1 cellular context compared by ENCODE assay signal in genomic region chr12:113061061-113061694, GRCh38.
TF ChIP-seq lines count a peak whose summit lies in the region.

No MANE protein-coding gene starts in this region.

TF ChIP-seq in GM12878, 131 proteins besides CTCF, POLR2A, EP300 and RAD21:
- TF ChIP-seq E2F4 (IDR thresholded peaks at IDR 0.05; ENCODE audit: low read depth, low read length) (no peak), MEF2A (IDR thresholded peaks at IDR 0.05; ENCODE audit: insufficient read depth, low read depth, low read length) (no peak), ASH2L (IDR thresholded peaks at IDR 0.05; ENCODE audit: borderline replicate concordance, low read depth) (no peak), FOS (IDR thresholded peaks at IDR 0.05; ENCODE audit: borderline replicate concordance, extremely low read depth, insufficient read length) (no peak), MTA3 (IDR thresholded peaks at IDR 0.05; ENCODE audit: borderline replicate concordance, low read length) (no peak), SKIL (IDR thresholded peaks at IDR 0.05; ENCODE audit: low read depth, poor library complexity, severe bottlenecking) (no peak), GABPA (IDR thresholded peaks at IDR 0.05; ENCODE audit: low read depth) (no peak), ELK1 (IDR thresholded peaks at IDR 0.05; ENCODE audit: low read depth, low read length) (no peak), REST (IDR thresholded peaks at IDR 0.05; ENCODE audit: low read depth, low read length) (no peak), SMAD1 (IDR thresholded peaks at IDR 0.05; ENCODE audit: low read depth, partially characterized antibody) (no peak), SMARCA5 (IDR thresholded peaks at IDR 0.05) (peak; percentile 65; the same call in 1 of the 2 replicates), CEBPB (IDR thresholded peaks at IDR 0.05; ENCODE audit: borderline replicate concordance in 1 of 2, low read depth in 2 of 2, low read length in 2 of 2) (no peak), HSF1 (IDR thresholded peaks at IDR 0.05; ENCODE audit: low read depth, low read length) (no peak), TAF1 (IDR thresholded peaks at IDR 0.05; ENCODE audit: borderline replicate concordance, low read depth, low read length) (no peak), CHD4 (IDR thresholded peaks at IDR 0.05) (no peak), ZNF207 (IDR thresholded peaks at IDR 0.05; ENCODE audit: borderline replicate concordance) (no peak), PAX5 (IDR thresholded peaks at IDR 0.05; ENCODE audit: borderline replicate concordance, low read depth, low read length) (no peak), MTA2 (IDR thresholded peaks at IDR 0.05; ENCODE audit: low read depth) (no peak), CREM (IDR thresholded peaks at IDR 0.05; ENCODE audit: low read depth) (no peak), BHLHE40 (IDR thresholded peaks at IDR 0.05; ENCODE audit: borderline replicate concordance in 1 of 2, low read depth in 2 of 2, low read length in 1 of 2) (peak in 1 of 2 experiments; percentile 62; a peak in 1 of 4 replicates)
- TF ChIP-seq, protein P1, sequence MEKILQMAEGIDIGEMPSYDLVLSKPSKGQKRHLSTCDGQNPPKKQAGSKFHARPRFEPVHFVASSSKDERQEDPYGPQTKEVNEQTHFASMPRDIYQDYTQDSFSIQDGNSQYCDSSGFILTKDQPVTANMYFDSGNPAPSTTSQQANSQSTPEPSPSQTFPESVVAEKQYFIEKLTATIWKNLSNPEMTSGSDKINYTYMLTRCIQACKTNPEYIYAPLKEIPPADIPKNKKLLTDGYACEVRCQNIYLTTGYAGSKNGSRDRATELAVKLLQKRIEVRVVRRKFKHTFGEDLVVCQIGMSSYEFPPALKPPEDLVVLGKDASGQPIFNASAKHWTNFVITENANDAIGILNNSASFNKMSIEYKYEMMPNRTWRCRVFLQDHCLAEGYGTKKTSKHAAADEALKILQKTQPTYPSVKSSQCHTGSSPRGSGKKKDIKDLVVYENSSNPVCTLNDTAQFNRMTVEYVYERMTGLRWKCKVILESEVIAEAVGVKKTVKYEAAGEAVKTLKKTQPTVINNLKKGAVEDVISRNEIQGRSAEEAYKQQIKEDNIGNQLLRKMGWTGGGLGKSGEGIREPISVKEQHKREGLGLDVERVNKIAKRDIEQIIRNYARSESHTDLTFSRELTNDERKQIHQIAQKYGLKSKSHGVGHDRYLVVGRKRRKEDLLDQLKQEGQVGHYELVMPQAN (conservative IDR thresholded peaks at IDR 0.05): no peak
- TF ChIP-seq, protein P2, sequence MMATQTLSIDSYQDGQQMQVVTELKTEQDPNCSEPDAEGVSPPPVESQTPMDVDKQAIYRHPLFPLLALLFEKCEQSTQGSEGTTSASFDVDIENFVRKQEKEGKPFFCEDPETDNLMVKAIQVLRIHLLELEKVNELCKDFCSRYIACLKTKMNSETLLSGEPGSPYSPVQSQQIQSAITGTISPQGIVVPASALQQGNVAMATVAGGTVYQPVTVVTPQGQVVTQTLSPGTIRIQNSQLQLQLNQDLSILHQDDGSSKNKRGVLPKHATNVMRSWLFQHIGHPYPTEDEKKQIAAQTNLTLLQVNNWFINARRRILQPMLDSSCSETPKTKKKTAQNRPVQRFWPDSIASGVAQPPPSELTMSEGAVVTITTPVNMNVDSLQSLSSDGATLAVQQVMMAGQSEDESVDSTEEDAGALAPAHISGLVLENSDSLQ (IDR thresholded peaks at IDR 0.05): no peak
- TF ChIP-seq, protein P3, sequence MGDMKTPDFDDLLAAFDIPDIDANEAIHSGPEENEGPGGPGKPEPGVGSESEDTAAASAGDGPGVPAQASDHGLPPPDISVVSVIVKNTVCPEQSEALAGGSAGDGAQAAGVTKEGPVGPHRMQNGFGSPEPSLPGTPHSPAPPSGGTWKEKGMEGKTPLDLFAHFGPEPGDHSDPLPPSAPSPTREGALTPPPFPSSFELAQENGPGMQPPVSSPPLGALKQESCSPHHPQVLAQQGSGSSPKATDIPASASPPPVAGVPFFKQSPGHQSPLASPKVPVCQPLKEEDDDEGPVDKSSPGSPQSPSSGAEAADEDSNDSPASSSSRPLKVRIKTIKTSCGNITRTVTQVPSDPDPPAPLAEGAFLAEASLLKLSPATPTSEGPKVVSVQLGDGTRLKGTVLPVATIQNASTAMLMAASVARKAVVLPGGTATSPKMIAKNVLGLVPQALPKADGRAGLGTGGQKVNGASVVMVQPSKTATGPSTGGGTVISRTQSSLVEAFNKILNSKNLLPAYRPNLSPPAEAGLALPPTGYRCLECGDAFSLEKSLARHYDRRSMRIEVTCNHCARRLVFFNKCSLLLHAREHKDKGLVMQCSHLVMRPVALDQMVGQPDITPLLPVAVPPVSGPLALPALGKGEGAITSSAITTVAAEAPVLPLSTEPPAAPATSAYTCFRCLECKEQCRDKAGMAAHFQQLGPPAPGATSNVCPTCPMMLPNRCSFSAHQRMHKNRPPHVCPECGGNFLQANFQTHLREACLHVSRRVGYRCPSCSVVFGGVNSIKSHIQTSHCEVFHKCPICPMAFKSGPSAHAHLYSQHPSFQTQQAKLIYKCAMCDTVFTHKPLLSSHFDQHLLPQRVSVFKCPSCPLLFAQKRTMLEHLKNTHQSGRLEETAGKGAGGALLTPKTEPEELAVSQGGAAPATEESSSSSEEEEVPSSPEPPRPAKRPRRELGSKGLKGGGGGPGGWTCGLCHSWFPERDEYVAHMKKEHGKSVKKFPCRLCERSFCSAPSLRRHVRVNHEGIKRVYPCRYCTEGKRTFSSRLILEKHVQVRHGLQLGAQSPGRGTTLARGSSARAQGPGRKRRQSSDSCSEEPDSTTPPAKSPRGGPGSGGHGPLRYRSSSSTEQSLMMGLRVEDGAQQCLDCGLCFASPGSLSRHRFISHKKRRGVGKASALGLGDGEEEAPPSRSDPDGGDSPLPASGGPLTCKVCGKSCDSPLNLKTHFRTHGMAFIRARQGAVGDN (IDR thresholded peaks at IDR 0.05): peak; percentile 47
- TF ChIP-seq, protein P4, sequence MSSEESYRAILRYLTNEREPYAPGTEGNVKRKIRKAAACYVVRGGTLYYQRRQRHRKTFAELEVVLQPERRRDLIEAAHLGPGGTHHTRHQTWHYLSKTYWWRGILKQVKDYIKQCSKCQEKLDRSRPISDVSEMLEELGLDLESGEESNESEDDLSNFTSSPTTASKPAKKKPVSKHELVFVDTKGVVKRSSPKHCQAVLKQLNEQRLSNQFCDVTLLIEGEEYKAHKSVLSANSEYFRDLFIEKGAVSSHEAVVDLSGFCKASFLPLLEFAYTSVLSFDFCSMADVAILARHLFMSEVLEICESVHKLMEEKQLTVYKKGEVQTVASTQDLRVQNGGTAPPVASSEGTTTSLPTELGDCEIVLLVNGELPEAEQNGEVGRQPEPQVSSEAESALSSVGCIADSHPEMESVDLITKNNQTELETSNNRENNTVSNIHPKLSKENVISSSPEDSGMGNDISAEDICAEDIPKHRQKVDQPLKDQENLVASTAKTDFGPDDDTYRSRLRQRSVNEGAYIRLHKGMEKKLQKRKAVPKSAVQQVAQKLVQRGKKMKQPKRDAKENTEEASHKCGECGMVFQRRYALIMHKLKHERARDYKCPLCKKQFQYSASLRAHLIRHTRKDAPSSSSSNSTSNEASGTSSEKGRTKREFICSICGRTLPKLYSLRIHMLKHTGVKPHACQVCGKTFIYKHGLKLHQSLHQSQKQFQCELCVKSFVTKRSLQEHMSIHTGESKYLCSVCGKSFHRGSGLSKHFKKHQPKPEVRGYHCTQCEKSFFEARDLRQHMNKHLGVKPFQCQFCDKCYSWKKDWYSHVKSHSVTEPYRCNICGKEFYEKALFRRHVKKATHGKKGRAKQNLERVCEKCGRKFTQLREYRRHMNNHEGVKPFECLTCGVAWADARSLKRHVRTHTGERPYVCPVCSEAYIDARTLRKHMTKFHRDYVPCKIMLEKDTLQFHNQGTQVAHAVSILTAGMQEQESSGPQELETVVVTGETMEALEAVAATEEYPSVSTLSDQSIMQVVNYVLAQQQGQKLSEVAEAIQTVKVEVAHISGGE (CRISPR knock-in tag; IDR thresholded peaks at IDR 0.05): no peak
